In genomic region chr19:45770192-45771101, GRCh38 we compare ENCODE assay signal across 1 cellular context.
TF ChIP-seq lines count a peak whose summit lies in the region.

No MANE protein-coding gene starts in this region.

TF ChIP-seq in HepG2, 621 proteins besides CTCF, POLR2A, EP300 and RAD21 (continued from another document and continues in another):
- TF ChIP-seq USF2 (IDR thresholded peaks at IDR 0.05; ENCODE audit: low read depth, low read length) (no peak), USF2 (CRISPR knock-in tag; IDR thresholded peaks at IDR 0.05; ENCODE audit: borderline replicate concordance) (peak; percentile 56; the same call in 1 of the 2 replicates), MAZ (IDR thresholded peaks at IDR 0.05; ENCODE audit: borderline replicate concordance, low read depth, low read length) (peak; percentile 83), MAZ (CRISPR knock-in tag; IDR thresholded peaks at IDR 0.05; ENCODE audit: low read depth) (peak; percentile 85), DMAP1 (CRISPR knock-in tag; IDR thresholded peaks at IDR 0.05) (peak; percentile 72; the same call in 1 of the 2 replicates), ZFP36L1 (CRISPR knock-in tag; IDR thresholded peaks at IDR 0.05) (peak; percentile 84; the same call in 1 of the 2 replicates), CAMTA2 (CRISPR knock-in tag; IDR thresholded peaks at IDR 0.05; ENCODE audit: borderline replicate concordance) (no peak), ZNF720 (CRISPR knock-in tag; IDR thresholded peaks at IDR 0.05) (no peak), ZBTB4 (CRISPR knock-in tag; IDR thresholded peaks at IDR 0.05; ENCODE audit: borderline replicate concordance) (peak; percentile 93; the same call in 1 of the 2 replicates), HES4 (CRISPR knock-in tag; IDR thresholded peaks at IDR 0.05; ENCODE audit: borderline replicate concordance) (no peak), ZBTB33 (CRISPR knock-in tag; IDR thresholded peaks at IDR 0.05) (peak; percentile 12; the same call in 1 of the 2 replicates), JUND (CRISPR knock-in tag; IDR thresholded peaks at IDR 0.05) (no peak), ZNF83 (CRISPR knock-in tag; IDR thresholded peaks at IDR 0.05; ENCODE audit: borderline replicate concordance) (peak; percentile 73; the same call in 1 of the 2 replicates), ARNTL (CRISPR knock-in tag; IDR thresholded peaks at IDR 0.05) (peak; percentile 67), CENPX (CRISPR knock-in tag; IDR thresholded peaks at IDR 0.05) (no peak), ZNF44 (CRISPR knock-in tag; IDR thresholded peaks at IDR 0.05) (peak; percentile 94), CREM (IDR thresholded peaks at IDR 0.05) (peak; percentile 50; the same call in 1 of the 2 replicates), CREM (CRISPR knock-in tag; IDR thresholded peaks at IDR 0.05) (no peak), KLF13 (CRISPR knock-in tag; IDR thresholded peaks at IDR 0.05) (0 out of 2 replicates have a peak, but pooled peaks have one; percentile 57), NCOA2 (CRISPR knock-in tag; IDR thresholded peaks at IDR 0.05) (peak; percentile 14; the same call in 1 of the 2 replicates), SPEN (CRISPR knock-in tag; IDR thresholded peaks at IDR 0.05; ENCODE audit: low read depth) (0 out of 2 replicates have a peak, but pooled peaks have one; percentile 53), ZC3H13 (CRISPR knock-in tag; IDR thresholded peaks at IDR 0.05) (peak; percentile 99), ZC3H4 (CRISPR knock-in tag; IDR thresholded peaks at IDR 0.05; ENCODE audit: borderline replicate concordance) (0 out of 2 replicates have a peak, but pooled peaks have one; percentile 52), ZNF749 (CRISPR knock-in tag; IDR thresholded peaks at IDR 0.05; ENCODE audit: borderline replicate concordance) (peak; percentile 46; the same call in 1 of the 2 replicates), ZNF782 (CRISPR knock-in tag; IDR thresholded peaks at IDR 0.05; ENCODE audit: borderline replicate concordance) (peak; percentile 92), GPN1 (CRISPR knock-in tag; IDR thresholded peaks at IDR 0.05; ENCODE audit: borderline replicate concordance) (no peak), RBAK (CRISPR knock-in tag; IDR thresholded peaks at IDR 0.05) (peak; percentile 12; the same call in 1 of the 2 replicates), PHB2 (IDR thresholded peaks at IDR 0.05; ENCODE audit: partially characterized antibody) (no peak), LCORL (IDR thresholded peaks at IDR 0.05) (no peak), LCORL (CRISPR knock-in tag; IDR thresholded peaks at IDR 0.05) (peak; percentile 47), ZNF292 (CRISPR knock-in tag; IDR thresholded peaks at IDR 0.05; ENCODE audit: borderline replicate concordance, low read depth) (peak; percentile 48; the same call in 1 of the 2 replicates), HOXD1 (CRISPR knock-in tag; IDR thresholded peaks at IDR 0.05) (0 out of 2 replicates have a peak, but pooled peaks have one; percentile 31), KLF16 (CRISPR knock-in tag; IDR thresholded peaks at IDR 0.05) (peak in 1 of 2 experiments; percentile 80; a peak in 3 of 4 replicates), NFE2L1 (CRISPR knock-in tag; IDR thresholded peaks at IDR 0.05; ENCODE audit: borderline replicate concordance) (0 out of 2 replicates have a peak, but pooled peaks have one; percentile 37), ZFP36L2 (CRISPR knock-in tag; IDR thresholded peaks at IDR 0.05) (no peak), ZNF577 (CRISPR knock-in tag; IDR thresholded peaks at IDR 0.05; ENCODE audit: borderline replicate concordance, low read depth) (no peak), ZNF546 (CRISPR knock-in tag; conservative IDR thresholded peaks at IDR 0.05) (peak; percentile 63; the same call in 1 of the 2 replicates), ZNF672 (CRISPR knock-in tag; IDR thresholded peaks at IDR 0.05) (no peak), FOXO1 (CRISPR knock-in tag; IDR thresholded peaks at IDR 0.05) (peak; percentile 51), AHDC1 (CRISPR knock-in tag; IDR thresholded peaks at IDR 0.05; ENCODE audit: borderline replicate concordance) (no peak), SP1 (IDR thresholded peaks at IDR 0.05) (no peak), SP1 (CRISPR knock-in tag; IDR thresholded peaks at IDR 0.05) (peak; percentile 82), ASH2L (IDR thresholded peaks at IDR 0.05; ENCODE audit: insufficient read length, low read depth, low read length) (peak; percentile 31), KDM2A (CRISPR knock-in tag; IDR thresholded peaks at IDR 0.05; ENCODE audit: borderline replicate concordance, low read depth) (peak; percentile 98), HCFC1 (IDR thresholded peaks at IDR 0.05; ENCODE audit: low read depth, low read length) (peak; percentile 11; the same call in 1 of the 2 replicates), HOXA9 (CRISPR knock-in tag; IDR thresholded peaks at IDR 0.05; ENCODE audit: borderline replicate concordance) (0 out of 2 replicates have a peak, but pooled peaks have one; percentile 56)
- TF ChIP-seq, protein P1, sequence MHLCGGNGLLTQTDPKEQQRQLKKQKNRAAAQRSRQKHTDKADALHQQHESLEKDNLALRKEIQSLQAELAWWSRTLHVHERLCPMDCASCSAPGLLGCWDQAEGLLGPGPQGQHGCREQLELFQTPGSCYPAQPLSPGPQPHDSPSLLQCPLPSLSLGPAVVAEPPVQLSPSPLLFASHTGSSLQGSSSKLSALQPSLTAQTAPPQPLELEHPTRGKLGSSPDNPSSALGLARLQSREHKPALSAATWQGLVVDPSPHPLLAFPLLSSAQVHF (CRISPR knock-in tag; IDR thresholded peaks at IDR 0.05): peak; percentile 75
- TF ChIP-seq, protein P2, sequence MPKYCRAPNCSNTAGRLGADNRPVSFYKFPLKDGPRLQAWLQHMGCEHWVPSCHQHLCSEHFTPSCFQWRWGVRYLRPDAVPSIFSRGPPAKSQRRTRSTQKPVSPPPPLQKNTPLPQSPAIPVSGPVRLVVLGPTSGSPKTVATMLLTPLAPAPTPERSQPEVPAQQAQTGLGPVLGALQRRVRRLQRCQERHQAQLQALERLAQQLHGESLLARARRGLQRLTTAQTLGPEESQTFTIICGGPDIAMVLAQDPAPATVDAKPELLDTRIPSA (CRISPR knock-in tag; IDR thresholded peaks at IDR 0.05; ENCODE audit: borderline replicate concordance): no peak
